In the genomic region with DNA sequence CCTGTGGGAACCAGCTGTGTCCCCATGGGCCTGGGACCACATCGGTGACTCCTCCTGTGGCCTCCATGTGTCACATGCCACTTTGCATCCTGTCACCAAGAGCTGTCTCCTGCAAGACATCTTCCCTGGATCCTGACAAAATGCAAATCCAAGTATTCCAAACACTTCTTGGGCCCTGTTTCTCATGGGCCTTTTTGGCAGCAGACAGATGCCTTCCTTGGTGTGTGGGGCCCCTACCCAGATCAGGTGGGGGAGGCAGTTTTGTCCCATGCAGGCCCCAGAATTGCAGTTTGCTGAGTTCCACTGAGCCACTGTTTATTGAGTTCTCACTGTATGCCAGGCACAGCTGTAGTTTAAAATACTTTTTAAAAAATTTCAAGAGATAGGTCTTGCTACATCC, we compare ENCODE assay signal across 8 cellular contexts.
"Had no signal": no experiment of that assay in that cellular context is flagged by ENCODE, and none has a peak within 500 bp of the region (broad histone marks: within the 10 kb centered on the region; RNA-seq: fewer than 3 reads in every experiment).

No MANE protein-coding gene starts in this region.

- H3K4me3 Mint-ChIP-seq: GM23338, HFFc6, IgD-negative memory B cell had no signal

- H3K27ac ChIP-seq: HL-60 had no signal

- H3K36me3 ChIP-seq: HAP-1 had no signal

- DNase-seq: H7, HFFc6 had no signal

- H3K4me1 Mint-ChIP-seq: IgD-negative memory B cell had no signal

- H3K9me3 ChIP-seq: HAP-1 had no signal

- ATAC-seq: GM23338, HCT116, HepG2 had no signal

- H3K4me1 ChIP-seq: HAP-1 had no signal

- H3K9me3 Mint-ChIP-seq: HFFc6 had no signal

- H3K4me3 ChIP-seq: GM23338, HAP-1 had no signal

- H3K27ac Mint-ChIP-seq: GM23338, HFFc6, IgD-negative memory B cell had no signal
